In genomic region chr14:99516156-99517045, GRCh38 we compare ENCODE assay signal across 27 cellular contexts. TPM values are rescaled to one million over a fixed set of nuclear protein-coding genes. Genes with fewer than 3 reads are reported as not detected.
DNase-seq lines count a peak whose midpoint lies in the region; ATAC-seq and TF ChIP-seq lines count a peak whose summit lies in the region.
"Had no signal": no experiment of that assay in that cellular context is flagged by ENCODE, and none has a peak within 500 bp of the region (broad histone marks: within the 10 kb centered on the region; RNA-seq: fewer than 3 reads in every experiment).

No MANE protein-coding gene starts in this region.

- H3K4me3 Mint-ChIP-seq in activated naive CD4-positive, alpha-beta T cell treated with anti-CD3 and anti-CD28 coated beads, Interleukin-2, amount 50 U/mL, for 24 hours, result no peak overlapping the region
- H3K4me3 Mint-ChIP-seq: activated CD4-positive, alpha-beta memory T cell treated with anti-CD3 and anti-CD28 coated beads, Interleukin-2, amount 10 ng/mL, durations not matched to agents 7 days and 5 days; activated T-helper 1 cell treated with anti-CD3 and anti-CD28 coated beads, Interleukin-12 subunit alpha, Interleukin-12 subunit beta, Interleukin-2, Interleukin-4 antibody, amounts not matched to agents 30 ng/mL and 10 ng/mL and 1 ng/mL, durations not matched to agents 14 hours and 24 hours and 36 hours; CD8-positive, alpha-beta memory T cell; immature natural killer cell; stimulated activated effector memory CD8-positive, alpha-beta T cell treated with anti-CD3 and anti-CD28 coated beads, Interleukin-12 subunit alpha, Interleukin-12 subunit beta, amount 100 ng/mL, for 72 hours had no signal

- no peaks in the 10 kb centered on the region for H3K4me1 Mint-ChIP-seq in activated naive CD4-positive, alpha-beta T cell treated with anti-CD3 and anti-CD28 coated beads, Interleukin-2, amount 50 U/mL, for 24 hours
- H3K4me1 Mint-ChIP-seq: activated CD4-positive, alpha-beta memory T cell treated with anti-CD3 and anti-CD28 coated beads, Interleukin-2, amount 10 ng/mL, durations not matched to agents 7 days and 5 days; immature natural killer cell; naive thymus-derived CD4-positive, alpha-beta T cell; stimulated activated effector memory CD8-positive, alpha-beta T cell treated with anti-CD3 and anti-CD28 coated beads, Interleukin-12 subunit alpha, Interleukin-12 subunit beta, amount 100 ng/mL, for 72 hours had no signal

- WGBS in suprapubic skin, result 89% methylated on average over 11 of the region's 24 CpGs

- no peaks in the 10 kb centered on the region for H3K9me3 Mint-ChIP-seq in activated naive CD4-positive, alpha-beta T cell treated with anti-CD3 and anti-CD28 coated beads, Interleukin-2, amount 50 U/mL, for 24 hours
- H3K9me3 Mint-ChIP-seq: activated CD4-positive, alpha-beta memory T cell treated with anti-CD3 and anti-CD28 coated beads, Interleukin-2, amount 10 ng/mL, durations not matched to agents 7 days and 5 days; activated T-helper 1 cell treated with anti-CD3 and anti-CD28 coated beads, Interleukin-12 subunit alpha, Interleukin-12 subunit beta, Interleukin-2, Interleukin-4 antibody, amounts not matched to agents 30 ng/mL and 10 ng/mL and 1 ng/mL, durations not matched to agents 14 hours and 24 hours and 36 hours; CD8-positive, alpha-beta memory T cell; immature natural killer cell; naive thymus-derived CD4-positive, alpha-beta T cell; stimulated activated effector memory CD8-positive, alpha-beta T cell treated with anti-CD3 and anti-CD28 coated beads, Interleukin-12 subunit alpha, Interleukin-12 subunit beta, amount 100 ng/mL, for 72 hours had no signal

- H3K27me3 Mint-ChIP-seq in activated naive CD4-positive, alpha-beta T cell treated with anti-CD3 and anti-CD28 coated beads, Interleukin-2, amount 50 U/mL, for 24 hours, result no peaks in the 10 kb centered on the region
- H3K27me3 Mint-ChIP-seq: activated CD4-positive, alpha-beta memory T cell treated with anti-CD3 and anti-CD28 coated beads, Interleukin-2, amount 10 ng/mL, durations not matched to agents 7 days and 5 days; CD8-positive, alpha-beta memory T cell; naive thymus-derived CD4-positive, alpha-beta T cell had no signal

- TF ChIP-seq CTCF in RWPE2 (IDR thresholded peaks at IDR 0.05; ENCODE audit: poor library complexity, severe bottlenecking) (no peak), left lung (IDR thresholded peaks at IDR 0.05) (no peak), suprapubic skin (IDR thresholded peaks at IDR 0.05) (no peak), uterus (IDR thresholded peaks at IDR 0.05) (no peak)

- H3K27me3 ChIP-seq in RWPE2 (ENCODE audit: insufficient read depth, poor library complexity, severe bottlenecking), result no peaks in the 10 kb centered on the region
- H3K27me3 ChIP-seq in left lung, result no peaks in the 10 kb centered on the region
- no peaks in the 10 kb centered on the region for H3K27me3 ChIP-seq in suprapubic skin
- H3K27me3 ChIP-seq in uterus, result no peaks in the 10 kb centered on the region
- H3K27me3 ChIP-seq: tibial nerve had no signal

- no peak for TF ChIP-seq EP300 in suprapubic skin (IDR thresholded peaks at IDR 0.05)

- DNase-seq in activated naive CD4-positive, alpha-beta T cell treated with Interleukin-2 at 50 U/mL for 16 hours, result no peak
- DNase-seq in RWPE2 (ENCODE audit: low spot score) (peak; percentile 72), left lung (peak; percentile 30 to 59), suprapubic skin (ENCODE audit: low spot score in 2 of 2) (peak; percentile 60 to 70), uterus (no peak)
- no peak for DNase-seq in activated T-cell treated with anti-CD3 and anti-CD28 coated beads, Interleukin-2, amount 50 U/mL, for 48 hours
- DNase-seq: activated CD4-positive, alpha-beta memory T cell treated with anti-CD3 and anti-CD28 coated beads, Interleukin-2, amount 10 ng/mL, durations not matched to agents 7 days and 5 days; anterior cingulate cortex; CD8-positive, alpha-beta memory T cell; cerebellar nuclear complex; DMS79 treated with DMSO at 0.1 percent for 48 hours; GOT3; immature natural killer cell; mammary epithelial cell; MV-4-11; naive thymus-derived CD4-positive, alpha-beta T cell; NCI-H187 treated with DMSO at 0.1 percent for 48 hours; NCI-H446; RPMI8226; stimulated activated CD4-positive, alpha-beta T cell treated with anti-CD3 and anti-CD28 coated beads, Interleukin-12 subunit alpha, Interleukin-12 subunit beta, amount 100 ng/mL, for 4 hours; T-helper 1 cell had no signal

- H3K27ac ChIP-seq in RWPE2 (ENCODE audit: poor library complexity, severe bottlenecking), result no peak overlapping the region
- no peak overlapping the region for H3K27ac ChIP-seq in left lung
- no peak overlapping the region for H3K27ac ChIP-seq in suprapubic skin
- no peak overlapping the region for H3K27ac ChIP-seq in uterus
- H3K27ac ChIP-seq: psoas muscle, tibial nerve had no signal

- H3K36me3 ChIP-seq in RWPE2 (ENCODE audit: low read depth), result peaks cover 39% of the 10 kb centered on the region
- peaks cover 0 to 42% of the 10 kb centered on the region in 2 donors for H3K36me3 ChIP-seq in left lung
- peaks cover 38% of the 10 kb centered on the region for H3K36me3 ChIP-seq in suprapubic skin
- H3K36me3 ChIP-seq in uterus, result no peaks in the 10 kb centered on the region

- ATAC-seq in RWPE2 (ENCODE audit: low read depth) (no peak), left lung (no peak), HG02798 (IDR thresholded peaks at IDR 0.05; ENCODE audit: poor library complexity, unreplicated experiment) (no peak)
- ATAC-seq: naive thymus-derived CD4-positive, alpha-beta T cell; psoas muscle; stimulated activated effector memory CD8-positive, alpha-beta T cell treated with anti-CD3 and anti-CD28 coated beads, Interleukin-12 subunit alpha, Interleukin-12 subunit beta, amount 100 ng/mL, for 72 hours had no signal

- H3K36me3 Mint-ChIP-seq in activated naive CD4-positive, alpha-beta T cell treated with anti-CD3 and anti-CD28 coated beads, Interleukin-2, amount 50 U/mL, for 24 hours, result no peaks in the 10 kb centered on the region
- H3K36me3 Mint-ChIP-seq: naive thymus-derived CD4-positive, alpha-beta T cell had no signal

- TF ChIP-seq POLR2A in suprapubic skin (IDR thresholded peaks at IDR 0.05), result no peak
- TF ChIP-seq POLR2A in uterus (IDR thresholded peaks at IDR 0.05), result no peak

- H3K27ac Mint-ChIP-seq in activated naive CD4-positive, alpha-beta T cell treated with anti-CD3 and anti-CD28 coated beads, Interleukin-2, amount 50 U/mL, for 24 hours, result peak overlapping the region; percentile 23
- H3K27ac Mint-ChIP-seq: activated CD4-positive, alpha-beta memory T cell treated with anti-CD3 and anti-CD28 coated beads, Interleukin-2, amount 10 ng/mL, durations not matched to agents 7 days and 5 days; activated T-helper 1 cell treated with anti-CD3 and anti-CD28 coated beads, Interleukin-12 subunit alpha, Interleukin-12 subunit beta, Interleukin-2, Interleukin-4 antibody, amounts not matched to agents 30 ng/mL and 10 ng/mL and 1 ng/mL, durations not matched to agents 14 hours and 24 hours and 36 hours; CD8-positive, alpha-beta memory T cell; immature natural killer cell; naive thymus-derived CD4-positive, alpha-beta T cell; stimulated activated effector memory CD8-positive, alpha-beta T cell treated with anti-CD3 and anti-CD28 coated beads, Interleukin-12 subunit alpha, Interleukin-12 subunit beta, amount 100 ng/mL, for 72 hours had no signal

- no peaks in the 10 kb centered on the region for H3K4me1 ChIP-seq in RWPE2 (ENCODE audit: insufficient read depth, poor library complexity, severe bottlenecking)
- H3K4me1 ChIP-seq in left lung, result peaks cover 0 to 3% of the 10 kb centered on the region in 2 donors
- H3K4me1 ChIP-seq in suprapubic skin, result peaks cover 13% of the 10 kb centered on the region
- no peaks in the 10 kb centered on the region for H3K4me1 ChIP-seq in uterus
- H3K4me1 ChIP-seq: psoas muscle had no signal

- H3K4me3 ChIP-seq in RWPE2 (ENCODE audit: severe bottlenecking) (no peak overlapping the region), left lung (no peak overlapping the region), suprapubic skin (no peak overlapping the region), uterus (no peak overlapping the region)
- H3K4me3 ChIP-seq: psoas muscle, tibial nerve had no signal

- intact Hi-C loops in left lung (cut with DNase I), result loop anchor here in 1 of 2 donors (5.0 kb wide), 1 partner anchor 111 kb away; no protein-coding TSS in a partner anchor
- intact Hi-C loops in uterus (cut with DNase I; ENCODE audit: low total_unique reads), result no loop called here

- H3K9me3 ChIP-seq in RWPE2 (ENCODE audit: severe bottlenecking), result no peaks in the 10 kb centered on the region
- no peaks in the 10 kb centered on the region for H3K9me3 ChIP-seq in left lung
- H3K9me3 ChIP-seq in suprapubic skin, result no peaks in the 10 kb centered on the region
- no peaks in the 10 kb centered on the region for H3K9me3 ChIP-seq in uterus
- H3K9me3 ChIP-seq: psoas muscle, tibial nerve had no signal

RNA-seq across cellular contexts. Expression of gene CCNK, which starts 35.2 kb away (rescaled TPM):
- total RNA-seq in left lung, result 10 to 100 TPM; 45.4 to 52.5 TPM
- 10 to 100 TPM; 23.4 to 66.3 (median 39.0) TPM for total RNA-seq in suprapubic skin
- total RNA-seq in uterus, result 10 to 100 TPM; 17.4 to 43.2 (median 34.4) TPM

RNA-seq across cellular contexts. Expression of gene SETD3, which starts 35.7 kb away (rescaled TPM):
- total RNA-seq in left lung (10 to 100 TPM; 69.1 to 78.7 TPM), suprapubic skin (10 to 100 TPM; 50.2 to 57.5 (median 54.8) TPM), uterus (100 to 1,000 TPM in 3 of 4 donors, 10 to 100 TPM in 1; 98.1 to 151 (median 121) TPM)

Comparison
In these comparisons a context has a peak if more than half of its experiments do, and no peak if none do; other contexts are left out.
1. DNase-seq: peak in RWPE2 (single experiment), left lung (2 of 2) and suprapubic skin (2 of 2); none in activated naive CD4-positive, alpha-beta T cell treated with Interleukin-2 at 50 U/mL for 16 hours (single experiment), uterus (0 of 2) and activated T-cell treated with anti-CD3 and anti-CD28 coated beads, Interleukin-2, amount 50 U/mL, for 48 hours (0 of 2).